1 cellular context compared by ENCODE assay signal in genomic region chr10:38027992-38028391, GRCh38.
TF ChIP-seq lines count a peak whose summit lies in the region.

No MANE protein-coding gene starts in this region.

TF ChIP-seq in IMR-90, 13 proteins besides CTCF, POLR2A, EP300 and RAD21:
- TF ChIP-seq CEBPB (IDR thresholded peaks at IDR 0.05; ENCODE audit: low read depth, low read length), result no peak
